ENCODE assay signal across 28 cellular contexts in the genomic region with DNA sequence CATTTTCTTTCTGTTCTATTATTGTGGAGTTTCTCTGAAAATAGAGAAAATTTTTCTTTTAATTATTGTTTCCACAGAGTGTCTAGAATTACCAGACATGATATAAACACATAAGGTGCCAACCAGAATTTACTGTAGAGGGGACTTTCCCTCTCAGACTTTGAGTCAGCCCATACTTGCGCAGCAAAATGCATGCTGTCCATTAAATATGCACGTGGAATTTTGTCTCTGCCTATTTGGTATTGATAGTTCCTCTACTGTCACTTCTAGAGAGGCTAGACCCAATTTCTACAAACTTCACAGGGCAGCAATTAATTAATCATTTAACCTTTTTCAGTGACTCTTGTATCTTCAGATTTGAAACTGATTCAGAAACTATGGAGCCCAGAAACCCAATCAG.
"Had no signal": no experiment of that assay in that cellular context is flagged by ENCODE, and none has a peak within 500 bp of the region (broad histone marks: within the 10 kb centered on the region; RNA-seq: fewer than 3 reads in every experiment).

No MANE protein-coding gene starts in this region.

- H3K36me3 ChIP-seq: neural progenitor cell, ovary, right lobe of liver, sigmoid colon, thoracic aorta, thyroid gland, upper lobe of right lung, uterus had no signal

- H3K36me3 Mint-ChIP-seq: natural killer cell had no signal

- H3K9ac ChIP-seq: neural progenitor cell, parathyroid adenoma had no signal

- H3K4me1 Mint-ChIP-seq: nephron, neural progenitor cell had no signal

- H3K4me3 ChIP-seq: neural progenitor cell, ovary, psoas muscle, right lobe of liver, sigmoid colon, stomach, thoracic aorta, thyroid gland, tibial nerve, upper lobe of right lung, uterus had no signal

- H3K27me3 Mint-ChIP-seq: progenitor cell of endocrine pancreas; stimulated activated naive B cell treated with anti-CD40 and anti-IgM and Interleukin-4, amounts not matched to agents 10 μg/mL and 1 μg/mL and 100 μg/mL, for 72 hours; stimulated activated naive CD8-positive, alpha-beta T cell treated with anti-CD3 and anti-CD28 coated beads, Interleukin-15, Interleukin-2, amounts not matched to agents 100 ng/mL and 50 ng/mL, for 24 hours; type B pancreatic cell had no signal

- H3K4me3 Mint-ChIP-seq: natural killer cell; nephron; neural progenitor cell; stimulated activated effector memory CD8-positive, alpha-beta T cell treated with anti-CD3 and anti-CD28 coated beads, Interleukin-12 subunit alpha, Interleukin-12 subunit beta, amount 100 ng/mL, for 72 hours; stimulated activated naive B cell treated with anti-CD40 and anti-IgM and Interleukin-4, amounts not matched to agents 10 μg/mL and 1 μg/mL and 100 μg/mL, for 72 hours; stimulated activated naive CD8-positive, alpha-beta T cell treated with anti-CD3 and anti-CD28 coated beads, Interleukin-15, Interleukin-2, amounts not matched to agents 100 ng/mL and 50 ng/mL, for 24 hours; type B pancreatic cell had no signal

- H3K4me1 ChIP-seq: parathyroid adenoma, psoas muscle, right lobe of liver, tibial nerve, upper lobe of right lung, uterus had no signal

- H3K9me3 Mint-ChIP-seq: natural killer cell; stimulated activated effector memory CD8-positive, alpha-beta T cell treated with anti-CD3 and anti-CD28 coated beads, Interleukin-12 subunit alpha, Interleukin-12 subunit beta, amount 100 ng/mL, for 72 hours; stimulated activated naive B cell treated with anti-CD40 and anti-IgM and Interleukin-4, amounts not matched to agents 10 μg/mL and 1 μg/mL and 100 μg/mL, for 72 hours; stimulated activated naive CD8-positive, alpha-beta T cell treated with anti-CD3 and anti-CD28 coated beads, Interleukin-15, Interleukin-2, amounts not matched to agents 100 ng/mL and 50 ng/mL, for 24 hours had no signal

- ATAC-seq: natural killer cell; psoas muscle; right cardiac atrium; right lobe of liver; stimulated activated effector memory CD8-positive, alpha-beta T cell treated with anti-CD3 and anti-CD28 coated beads, Interleukin-12 subunit alpha, Interleukin-12 subunit beta, amount 100 ng/mL, for 72 hours; stimulated activated naive B cell treated with anti-CD40 and anti-IgM and Interleukin-4, amounts not matched to agents 10 μg/mL and 1 μg/mL and 100 μg/mL, for 72 hours; upper lobe of right lung had no signal

- H3K27me3 ChIP-seq: neural progenitor cell, ovary, right lobe of liver, sigmoid colon, stomach, thyroid gland, tibial nerve, upper lobe of right lung, uterus had no signal

- H2AFZ ChIP-seq: neural progenitor cell, parathyroid adenoma had no signal

- H3K27ac Mint-ChIP-seq: natural killer cell; nephron; neural progenitor cell; progenitor cell of endocrine pancreas; stimulated activated effector memory CD8-positive, alpha-beta T cell treated with anti-CD3 and anti-CD28 coated beads, Interleukin-12 subunit alpha, Interleukin-12 subunit beta, amount 100 ng/mL, for 72 hours; stimulated activated naive B cell treated with anti-CD40 and anti-IgM and Interleukin-4, amounts not matched to agents 10 μg/mL and 1 μg/mL and 100 μg/mL, for 72 hours; stimulated activated naive CD8-positive, alpha-beta T cell treated with anti-CD3 and anti-CD28 coated beads, Interleukin-15, Interleukin-2, amounts not matched to agents 100 ng/mL and 50 ng/mL, for 24 hours had no signal

- DNase-seq: natural killer cell; occipital lobe; ovary; posterior cingulate gyrus; psoas muscle; right cardiac atrium; right lobe of liver; sigmoid colon; small intestine; stimulated activated CD4-positive, alpha-beta T cell treated with anti-CD3 and anti-CD28 coated beads, Interleukin-15, amount 100 ng/mL, for 24 hours; stimulated activated CD4-positive, alpha-beta T cell treated with anti-CD3 and anti-CD28 coated beads, Interleukin-2, amount 100 ng/mL, for 24 hours; stimulated activated CD4-positive, alpha-beta T cell treated with anti-CD3 and anti-CD28 coated beads, Interleukin-2, amount 100 ng/mL, for 48 hours; stimulated activated CD4-positive, alpha-beta T cell treated with anti-CD3 and anti-CD28 coated beads, Interleukin-4, amount 100 ng/mL, for 24 hours; stimulated activated naive B cell treated with anti-CD40 and anti-IgM and Interleukin-4, amounts not matched to agents 10 μg/mL and 1 μg/mL and 100 μg/mL, for 72 hours; stimulated activated naive CD4-positive, alpha-beta T cell treated with Interleukin-2 at 50 U/mL for 16 hours; stomach; thyroid gland; upper lobe of right lung; uterus had no signal

- H3K4me2 ChIP-seq: neural progenitor cell had no signal

- H3K79me2 ChIP-seq: parathyroid adenoma had no signal

- H3K9me3 ChIP-seq: ovary, sigmoid colon, thoracic aorta, thyroid gland, tibial nerve, upper lobe of right lung, uterus had no signal
